In the genomic region with DNA sequence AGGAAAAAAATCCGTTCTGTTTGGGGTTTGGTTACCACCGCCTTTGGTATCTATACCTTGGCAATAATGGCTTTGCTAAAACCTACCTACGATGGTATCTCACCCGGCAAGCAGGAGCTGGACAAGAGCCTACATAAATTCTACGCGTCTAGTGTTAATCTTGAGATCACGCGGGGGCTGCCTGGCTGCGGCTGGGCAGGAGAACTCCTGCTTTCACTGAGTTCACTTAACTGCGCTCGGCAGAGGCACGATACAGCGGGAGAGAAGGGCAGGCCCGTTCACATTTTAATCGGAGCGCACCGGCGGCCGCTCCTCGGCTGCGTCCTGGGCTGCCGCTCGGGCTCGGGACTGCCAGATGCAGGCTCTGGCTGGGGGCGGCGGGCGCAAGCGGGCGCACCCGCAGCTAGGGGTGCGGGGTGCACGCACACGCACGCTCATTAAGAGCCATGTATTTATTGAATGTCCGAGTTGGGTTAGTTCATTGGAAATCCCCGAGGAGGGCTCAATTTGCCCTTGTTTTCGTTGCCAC, we compare ENCODE assay signal across 9 cellular contexts. TPM values are rescaled to one million over a fixed set of nuclear protein-coding genes. Genes with fewer than 3 reads are reported as not detected.
A peak's percentile ranks its signal among the peaks of the same experiment; 100 is the strongest.
DNase-seq lines count a peak whose midpoint lies in the region; ATAC-seq and TF ChIP-seq lines count a peak whose summit lies in the region.
"Had no signal": no experiment of that assay in that cellular context is flagged by ENCODE, and none has a peak within 500 bp of the region (broad histone marks: within the 10 kb centered on the region; RNA-seq: fewer than 3 reads in every experiment).

No MANE protein-coding gene starts in this region.

- peak overlapping the region; percentile 83 for H3K4me3 ChIP-seq in epithelial cell of proximal tubule (ENCODE audit: low read depth, low read length)
- H3K4me3 ChIP-seq: K562 had no signal

- CTCF ChIA-PET in GM10248 (lab: Yijun Ruan, JAX) = no interaction called here

- no peak for ATAC-seq in HG03045 (IDR thresholded peaks at IDR 0.05; ENCODE audit: unreplicated experiment)
- ATAC-seq: K562 had no signal

- TF ChIP-seq CTCF in GM10248 (IDR thresholded peaks at IDR 0.05; ENCODE audit: control extremely low read depth, extremely low read depth, low read depth, missing control alignments) (no peak), epithelial cell of proximal tubule (conservative IDR thresholded peaks at IDR 0.05; ENCODE audit: low read depth, low read length) (no peak)

- POLR2A ChIA-PET in GM10248 (lab: Yijun Ruan, JAX) = no interaction called here

- DNase-seq in GM10248 (ENCODE audit: extremely low spot score) = peak; percentile 31
- peak; percentile 23 to 53 for DNase-seq in NCI-H526 (lab: John Stamatoyannopoulos, UW)
- no peak for DNase-seq in epithelial cell of proximal tubule (ENCODE audit: low read depth)
- peak; percentile 58 for DNase-seq in pons (ENCODE audit: low spot score)
- no peak for DNase-seq in NCI-H1048 (lab: John Stamatoyannopoulos, UW)
- no peak for DNase-seq in epidermal melanocyte (ENCODE audit: insufficient read length, low spot score)
- no peak for DNase-seq in NCI-H2081 treated with DMSO at 0.1 percent for 48 hours (lab: John Stamatoyannopoulos, UW)

RNA-seq across cellular contexts. Expression of a gene that starts 1.7 kb away (rescaled TPM):
- total RNA-seq in epithelial cell of proximal tubule = 22.1 and 34.0 TPM in 2 replicates
- total RNA-seq: K562 had no signal

Comparison
In these comparisons a context has a peak if more than half of its experiments do, and no peak if none do; other contexts are left out.
1. DNase-seq: peak in GM10248 (single experiment), NCI-H526 (2 of 2) and pons (single experiment); none in epithelial cell of proximal tubule (single experiment), NCI-H1048 (single experiment), epidermal melanocyte (single experiment) and NCI-H2081 treated with DMSO at 0.1 percent for 48 hours (single experiment).